8 cellular contexts compared by ENCODE assay signal in the genomic region with DNA sequence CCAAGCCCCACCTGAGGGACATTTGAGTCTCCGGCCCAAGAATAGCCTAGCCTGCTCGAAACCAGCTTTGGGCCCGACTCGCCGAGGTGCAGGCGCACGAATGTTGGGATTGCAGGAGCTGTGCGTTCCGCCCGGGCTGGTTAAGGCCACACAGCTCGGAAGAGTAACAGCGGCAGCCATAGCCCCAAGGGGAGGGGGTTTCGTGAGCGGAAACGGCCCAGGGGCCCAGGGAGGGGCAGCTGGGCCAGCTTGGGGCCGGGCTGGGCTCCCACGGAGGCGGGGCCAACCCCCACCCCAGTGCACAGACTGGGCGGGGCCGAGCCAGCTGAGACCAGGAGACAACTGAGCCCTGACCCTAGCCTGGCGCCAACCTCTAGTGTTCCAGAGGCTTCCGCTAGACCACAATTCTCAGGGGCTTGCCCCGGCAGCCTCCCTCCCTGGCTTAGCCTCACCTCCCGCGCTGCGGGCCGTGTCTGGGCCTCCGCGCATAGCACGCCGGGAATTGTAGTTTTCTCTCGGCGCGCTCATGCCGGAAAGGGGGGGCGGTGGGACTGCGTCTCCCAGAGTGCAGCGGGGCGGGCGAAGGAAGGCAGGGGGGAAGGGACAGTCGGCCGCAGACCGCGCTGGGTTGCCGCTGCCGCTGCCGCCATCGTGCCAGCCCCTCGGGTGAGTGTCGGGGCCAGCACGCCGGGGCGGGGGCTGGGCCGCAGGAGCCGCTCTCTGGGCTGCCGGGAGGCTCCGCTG. TPM values are rescaled to one million over a fixed set of nuclear protein-coding genes. Genes with fewer than 3 reads are reported as not detected.
DNase-seq lines count a peak whose midpoint lies in the region; ATAC-seq and TF ChIP-seq lines count a peak whose summit lies in the region.

A gene (plus strand): TSS at position 614 of the 744 bp plus-strand sequence. CDS start 18,198 bp downstream, outside the sequence.

- no peaks in the 10 kb centered on the region for H3K27me3 Mint-ChIP-seq in Calu3 (ENCODE audit: unreplicated experiment)
- peaks cover 8% of the 10 kb centered on the region for H3K27me3 Mint-ChIP-seq in endothelial cell (ENCODE audit: unreplicated experiment)

- peaks cover 28% of the 10 kb centered on the region for H3K4me1 ChIP-seq in OCI-LY3 (ENCODE audit: low read length)

- peaks cover 75% of the 10 kb centered on the region for H3K79me2 ChIP-seq in OCI-LY3 (ENCODE audit: low read length)

- no peaks in the 10 kb centered on the region for H3K9me3 ChIP-seq in OCI-LY3 (ENCODE audit: insufficient read depth, low read length)

- H3K9ac ChIP-seq in OCI-LY3 (ENCODE audit: low read length) = peak within 1 kb of the TSS; percentile 97

- no peaks in the 10 kb centered on the region for H3K27me3 ChIP-seq in OCI-LY3 (ENCODE audit: low read depth, low read length)

- DNase-seq in Calu3 (peak; percentile 98), HuH-7 (ENCODE audit: low spot score) (peak; percentile 99), endothelial cell (ENCODE audit: low spot score) (peak; percentile 98), midbrain (lab: John Stamatoyannopoulos, UW) (peak; percentile 95)
- peak; percentile 97 for DNase-seq in activated CD8-positive, alpha-beta memory T cell treated with anti-CD3 and anti-CD28 coated beads, Interleukin-2, amount 50 U/mL, for 48 hours
- DNase-seq in stimulated activated CD8-positive, alpha-beta memory T cell treated with anti-CD3 and anti-CD28 coated beads, Interleukin-2, amount 100 ng/mL, for 48 hours (ENCODE audit: low read depth in 2 of 2) = peak; percentile 92 to 94

- H3K4me1 Mint-ChIP-seq in Calu3 (ENCODE audit: low read depth, unreplicated experiment) (peaks cover 25% of the 10 kb centered on the region), endothelial cell (ENCODE audit: unreplicated experiment) (peaks cover 31% of the 10 kb centered on the region)

- H3K36me3 Mint-ChIP-seq in Calu3 (ENCODE audit: insufficient read depth, unreplicated experiment) (peaks cover 69% of the 10 kb centered on the region), endothelial cell (ENCODE audit: low read depth, unreplicated experiment) (no peaks in the 10 kb centered on the region)

- BruUV-seq in Calu3 (replicated peaks; lab: Mats Ljungman, UMichigan) = no TSS peak

- peak within 1 kb of the TSS; percentile 83 for H3K27ac ChIP-seq in OCI-LY3 (ENCODE audit: low read length)

- H4K20me1 ChIP-seq in OCI-LY3 (ENCODE audit: insufficient read depth, low read length) = peaks cover 5% of the 10 kb centered on the region; the same call in 1 of the 2 replicates

- peaks cover 5% of the 10 kb centered on the region for H3K36me3 ChIP-seq in OCI-LY3 (replicated peaks; ENCODE audit: low read depth, low read length)

- H3K27ac Mint-ChIP-seq in Calu3 (ENCODE audit: unreplicated experiment) (peak within 1 kb of the TSS; percentile 90), endothelial cell (ENCODE audit: unreplicated experiment) (peak within 1 kb of the TSS; percentile 98)

- CTCF ChIA-PET in Calu3 (lab: Charles Lee) = interaction anchor here (0.6 to 1.3 kb wide), 3 partner anchors 13 to 92 kb away, joined by 4 to 6 read pairs (median 4); no protein-coding TSS in a partner anchor

- ATAC-seq in GM21447 (IDR thresholded peaks at IDR 0.05; ENCODE audit: unreplicated experiment) = peak; percentile 60

- H2AFZ ChIP-seq in OCI-LY3 (ENCODE audit: low read depth, low read length) = peak within 1 kb of the TSS; percentile 57

- H3K4me2 ChIP-seq in OCI-LY3 (ENCODE audit: low read length) = peak within 1 kb of the TSS; percentile 97

- intact Hi-C loops in Calu3 (cut with micrococcal nuclease; ENCODE audit: unreplicated experiment) = no loop called here

- TF ChIP-seq CTCF in Calu3 (IDR thresholded peaks at IDR 0.05; ENCODE audit: unreplicated experiment) (no peak), OCI-LY3 (IDR thresholded peaks at IDR 0.05; ENCODE audit: low read depth, low read length) (no peak), endothelial cell (IDR thresholded peaks at IDR 0.05; ENCODE audit: unreplicated experiment) (no peak)

- peak within 1 kb of the TSS; percentile 87 for H3K4me3 Mint-ChIP-seq in Calu3 (ENCODE audit: low read depth, unreplicated experiment)
- H3K4me3 Mint-ChIP-seq in endothelial cell (ENCODE audit: unreplicated experiment) = peak within 1 kb of the TSS; percentile 97

- H3K4me3 ChIP-seq in OCI-LY3 (ENCODE audit: low read length) = peak within 1 kb of the TSS; percentile 93

- H3K9me3 Mint-ChIP-seq in Calu3 (ENCODE audit: low read depth, unreplicated experiment) (no peaks in the 10 kb centered on the region), endothelial cell (ENCODE audit: unreplicated experiment) (no peaks in the 10 kb centered on the region)

RNA-seq across cellular contexts. Expression of the gene that starts here (rescaled TPM):
- 210 and 224 TPM in 2 replicates for total RNA-seq in Calu3 (2022)
- total RNA-seq in endothelial cell (ENCODE audit: unreplicated experiment) = 217 TPM

Comparison
In these comparisons a context has a peak if more than half of its experiments do, and no peak if none do; other contexts are left out.
1. Peak in every context shown above with its lines: DNase-seq, ATAC-seq, H3K4me3 ChIP-seq and H3K27ac ChIP-seq.